17 cellular contexts compared by ENCODE assay signal in the genomic region with DNA sequence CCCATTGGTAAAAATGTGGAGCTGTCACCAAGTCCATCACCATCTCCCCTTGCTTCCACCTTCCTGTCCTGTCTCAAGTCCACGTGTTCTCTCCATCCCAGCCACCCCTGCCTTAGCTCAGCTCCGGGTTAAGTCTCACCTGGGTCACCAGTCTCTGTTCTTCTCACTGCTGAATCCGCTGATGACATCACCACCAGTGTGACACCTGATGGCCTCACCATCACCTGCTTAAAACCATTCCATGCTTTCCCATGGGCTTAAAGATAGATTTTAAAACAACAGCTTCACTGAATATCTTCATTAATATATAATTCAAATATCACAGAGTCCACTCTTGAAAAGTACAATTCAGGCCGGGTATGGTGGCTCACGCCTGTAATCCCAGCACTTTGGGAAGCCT. TPM values are rescaled to one million over a fixed set of nuclear protein-coding genes. Genes with fewer than 3 reads are reported as not detected.
DNase-seq lines count a peak whose midpoint lies in the region; ATAC-seq, FAIRE-seq and TF ChIP-seq lines count a peak whose summit lies in the region.
"Had no signal": no experiment of that assay in that cellular context is flagged by ENCODE, and none has a peak within 500 bp of the region (broad histone marks: within the 10 kb centered on the region; RNA-seq: fewer than 3 reads in every experiment).

No MANE protein-coding gene starts in this region.

- H2BK12ac ChIP-seq in neuronal stem cell (ENCODE audit: low read length) = no peak overlapping the region

- no peak overlapping the region for H3K14ac ChIP-seq in neuronal stem cell (ENCODE audit: low read length)

- H3K27ac ChIP-seq in HEK293 (ENCODE audit: extremely low read depth, low read depth, low read length) (no peak overlapping the region), K562 (ENCODE audit: extremely low read depth, low read depth, low read length) (no peak overlapping the region), neuronal stem cell (replicated peaks; ENCODE audit: low read length) (no peak overlapping the region)
- H3K27ac ChIP-seq: HL-60, KMS-11, PC-9 had no signal

- no peak for FAIRE-seq in K562 (lab: Jason Lieb, UNC)

- no peaks in the 10 kb centered on the region for H3K9me1 ChIP-seq in K562 (ENCODE audit: control insufficient read depth, insufficient read depth, low read length)

- H3K4ac ChIP-seq in neuronal stem cell (ENCODE audit: low read length) = no peak overlapping the region

- H3K79me1 ChIP-seq in neuronal stem cell (ENCODE audit: low read depth, low read length) = no peaks in the 10 kb centered on the region

- no peak overlapping the region for H4K91ac ChIP-seq in neuronal stem cell (ENCODE audit: low read depth, low read length, poor library complexity)

- H2AK5ac ChIP-seq in neuronal stem cell (ENCODE audit: low read depth, low read length) = no peak overlapping the region

- H3K4me3 Mint-ChIP-seq in activated naive CD4-positive, alpha-beta T cell treated with anti-CD3 and anti-CD28 coated beads, Interleukin-2, amount 50 U/mL, for 24 hours = no peak overlapping the region
- no peak overlapping the region for H3K4me3 Mint-ChIP-seq in HFFc6
- no peak overlapping the region for H3K4me3 Mint-ChIP-seq in effector memory CD8-positive, alpha-beta T cell
- H3K4me3 Mint-ChIP-seq: H9 had no signal

- POLR2A ChIA-PET in HEK293 (lab: Yijun Ruan, JAX) (no interaction called here), K562 (lab: Yijun Ruan, JAX) (interaction anchor here (0.5 to 0.6 kb wide), 2 partner anchors 15 to 60 kb away, joined by 3 read pairs; no protein-coding TSS in a partner anchor)

- no peak for TF ChIP-seq RAD21 in K562 (CRISPR knock-in tag; conservative IDR thresholded peaks at IDR 0.05 in 1 of 2, IDR thresholded peaks at IDR 0.05 in 1 of 2)

- H3K4me1 Mint-ChIP-seq in activated naive CD4-positive, alpha-beta T cell treated with anti-CD3 and anti-CD28 coated beads, Interleukin-2, amount 50 U/mL, for 24 hours = peaks cover 88% of the 10 kb centered on the region
- H3K4me1 Mint-ChIP-seq in HFFc6 (ENCODE audit: low read depth) = peaks cover 17% of the 10 kb centered on the region
- peaks cover 17 to 25% of the 10 kb centered on the region in 2 donors for H3K4me1 Mint-ChIP-seq in effector memory CD8-positive, alpha-beta T cell (ENCODE audit: low read depth in 2 of 2)

- no peak overlapping the region for H2BK120ac ChIP-seq in neuronal stem cell (ENCODE audit: low read depth, low read length)

- BruUV-seq in K562 (replicated peaks; lab: Mats Ljungman, UMichigan) = no TSS peak

- H3K4me2 ChIP-seq in K562 (ENCODE audit: insufficient read depth, low read length) (no peak overlapping the region), neuronal stem cell (ENCODE audit: insufficient read depth, low read length, poor library complexity, severe bottlenecking) (no peak overlapping the region)
- H3K4me2 ChIP-seq: KMS-11, PC-9 had no signal

- H3K23ac ChIP-seq in neuronal stem cell (ENCODE audit: low read depth, low read length, poor library complexity) = no peak overlapping the region

- no peak overlapping the region for H2BK15ac ChIP-seq in neuronal stem cell (ENCODE audit: low read length)

- TF ChIP-seq EP300 in K562 (IDR thresholded peaks at IDR 0.05; ENCODE audit: low read length) = no peak

- intact Hi-C loops in K562 (cut with micrococcal nuclease) = no loop called here

- H4K20me1 ChIP-seq in K562 (replicated peaks; ENCODE audit: control insufficient read depth, insufficient read depth, low read length) = no peaks in the 10 kb centered on the region

- no peak for DNase-seq in activated naive CD4-positive, alpha-beta T cell (lab: John Stamatoyannopoulos, UW)
- DNase-seq in K562 (ENCODE audit: extremely low read depth in 1 of 4, low spot score in 3 of 4) (no peak), neuronal stem cell (ENCODE audit: low spot score) (no peak), HFFc6 (no peak)
- DNase-seq in effector memory CD8-positive, alpha-beta T cell = no peak
- DNase-seq: BE2C, DMS 273 treated with DMSO at 0.1 percent for 48 hours, H9, NCI-H1092 treated with DMSO at 0.1 percent for 48 hours, NCI-H1694 treated with DMSO at 0.1 percent for 48 hours, NCI-H69, PC-9 had no signal

- CTCF ChIA-PET in HEK293 (lab: Yijun Ruan, JAX) (no interaction called here), K562 (lab: Yijun Ruan, JAX; ENCODE audit: low intra/inter-chr PET ratio) (no interaction called here)

- in situ Hi-C loops in K562 (cut with MboI) = no loop called here

- ATAC-seq in K562 (no peak), GM18505 (IDR thresholded peaks at IDR 0.05; ENCODE audit: unreplicated experiment) (no peak)
- no peak for ATAC-seq in effector memory CD8-positive, alpha-beta T cell (replicated peaks)

- H3K27ac Mint-ChIP-seq in activated naive CD4-positive, alpha-beta T cell treated with anti-CD3 and anti-CD28 coated beads, Interleukin-2, amount 50 U/mL, for 24 hours = peak overlapping the region; percentile 2
- no peak overlapping the region for H3K27ac Mint-ChIP-seq in HFFc6
- no peak overlapping the region for H3K27ac Mint-ChIP-seq in effector memory CD8-positive, alpha-beta T cell
- H3K27ac Mint-ChIP-seq: H9 had no signal

- H3K36me3 Mint-ChIP-seq in activated naive CD4-positive, alpha-beta T cell treated with anti-CD3 and anti-CD28 coated beads, Interleukin-2, amount 50 U/mL, for 24 hours = peaks cover 13% of the 10 kb centered on the region
- H3K36me3 Mint-ChIP-seq in HFFc6 (ENCODE audit: low read depth) = no peaks in the 10 kb centered on the region
- no peaks in the 10 kb centered on the region for H3K36me3 Mint-ChIP-seq in effector memory CD8-positive, alpha-beta T cell (ENCODE audit: insufficient read depth)

- H3K36me3 ChIP-seq in HEK293 (ENCODE audit: control insufficient read depth in 2 of 2, insufficient read depth in 1 of 2, low read length in 2 of 2) (no peaks in the 10 kb centered on the region), K562 (ENCODE audit: control insufficient read depth, insufficient read depth, low read length) (no peaks in the 10 kb centered on the region), neuronal stem cell (replicated peaks in 1 of 2; ENCODE audit: control insufficient read depth in 2 of 2, insufficient read depth in 2 of 2, low read length in 2 of 2) (no peaks in the 10 kb centered on the region)
- H3K36me3 ChIP-seq: BE2C had no signal

- 3% methylated on average over 5 of the region's 5 CpGs for WGBS in K562 (ENCODE audit: insufficient coverage, low coverage, missing lambda C conversion rate)
- no CpG with 5 or more reads among the region's 5 CpGs for WGBS in neuronal stem cell (ENCODE audit: extremely low coverage in 2 of 2, insufficient read length in 2 of 2, insufficient replicate concordance in 1 of 2), 2 donors

- H3K4me3 ChIP-seq in HEK293 (ENCODE audit: low read depth, low read length) (no peak overlapping the region), K562 (no peak overlapping the region), neuronal stem cell (ENCODE audit: low read length in 2 of 2) (no peak overlapping the region)
- H3K4me3 ChIP-seq: PC-9 had no signal

- H3K9me3 Mint-ChIP-seq in activated naive CD4-positive, alpha-beta T cell treated with anti-CD3 and anti-CD28 coated beads, Interleukin-2, amount 50 U/mL, for 24 hours = peaks cover 6% of the 10 kb centered on the region
- peaks cover 8% of the 10 kb centered on the region; the same call in 1 of the 2 replicates for H3K9me3 Mint-ChIP-seq in HFFc6
- peaks cover 0 to 6% of the 10 kb centered on the region in 2 donors for H3K9me3 Mint-ChIP-seq in effector memory CD8-positive, alpha-beta T cell

- H3K79me2 ChIP-seq in K562 (ENCODE audit: control insufficient read depth, insufficient read depth, low read length) = no peaks in the 10 kb centered on the region

- TF ChIP-seq CTCF in HEK293 (tag by site-specific recombination; IDR thresholded peaks at IDR 0.05) = no peak
- TF ChIP-seq CTCF in K562 (IDR thresholded peaks at IDR 0.05 in 2 of 3, conservative IDR thresholded peaks at IDR 0.05 in 1 of 3; ENCODE audit: insufficient read depth in 2 of 3, low read depth in 1 of 3, low read length in 3 of 3) = no peak
- no peak for TF ChIP-seq CTCF in HFFc6 (IDR thresholded peaks at IDR 0.05)

- no peak overlapping the region for H4K8ac ChIP-seq in neuronal stem cell (ENCODE audit: low read depth, low read length)

- H3K27me3 ChIP-seq in K562 (ENCODE audit: control insufficient read depth in 2 of 2, insufficient read depth in 2 of 2, low read length in 2 of 2) = peaks cover 0 to 24% of the 10 kb centered on the region in 2 experiments; a peak in 3 of 5 replicates
- H3K27me3 ChIP-seq in neuronal stem cell (ENCODE audit: control insufficient read depth in 3 of 3, insufficient read depth in 3 of 3, low read depth in 1 of 3, low read length in 3 of 3) = peaks cover 0 to 17% (median 0%) of the 10 kb centered on the region in 3 experiments
- H3K27me3 ChIP-seq: BE2C had no signal

- no peak overlapping the region for H2BK5ac ChIP-seq in neuronal stem cell (ENCODE audit: low read length)

- TF ChIP-seq POLR2A in K562 (conservative IDR thresholded peaks at IDR 0.05) (no peak), GM18505 (IDR thresholded peaks at IDR 0.05; ENCODE audit: borderline replicate concordance, extremely low read depth, insufficient read depth, insufficient read length) (no peak)

- H2AFZ ChIP-seq in K562 (ENCODE audit: low read depth, low read length) = no peak overlapping the region
- no peak overlapping the region for H2AFZ ChIP-seq in neuronal stem cell (ENCODE audit: low read length)
- H2AFZ ChIP-seq: PC-9 had no signal

- H3K9me3 ChIP-seq in HEK293 (ENCODE audit: control insufficient read depth, insufficient read depth, low read depth, low read length) (no peaks in the 10 kb centered on the region), K562 (replicated peaks; ENCODE audit: control insufficient read depth, insufficient read depth, low read depth, low read length) (no peaks in the 10 kb centered on the region), neuronal stem cell (replicated peaks in 1 of 2; ENCODE audit: control insufficient read depth in 2 of 2, insufficient read depth in 1 of 2, low read depth in 1 of 2, low read length in 2 of 2) (peaks cover 0 to 2% of the 10 kb centered on the region in 2 donors)
- H3K9me3 ChIP-seq: BE2C had no signal

- H3K27me3 Mint-ChIP-seq in activated naive CD4-positive, alpha-beta T cell treated with anti-CD3 and anti-CD28 coated beads, Interleukin-2, amount 50 U/mL, for 24 hours = no peaks in the 10 kb centered on the region
- H3K27me3 Mint-ChIP-seq in HFFc6 (ENCODE audit: insufficient read depth) = peaks cover 15% of the 10 kb centered on the region
- no peaks in the 10 kb centered on the region for H3K27me3 Mint-ChIP-seq in effector memory CD8-positive, alpha-beta T cell

- H3K4me1 ChIP-seq in HEK293 (ENCODE audit: control insufficient read depth, insufficient read depth, low read length) (no peaks in the 10 kb centered on the region), K562 (replicated peaks in 1 of 2; ENCODE audit: control insufficient read depth in 2 of 2, insufficient read depth in 2 of 2, low read length in 2 of 2) (no peaks in the 10 kb centered on the region), neuronal stem cell (ENCODE audit: control insufficient read depth in 2 of 2, insufficient read depth in 1 of 2, low read depth in 1 of 2, low read length in 2 of 2) (peaks cover 0 to 4% of the 10 kb centered on the region in 2 donors)
- H3K4me1 ChIP-seq: BE2C had no signal

- peak overlapping the region; percentile 15 for H3K18ac ChIP-seq in neuronal stem cell (ENCODE audit: low read length)

- no peak overlapping the region for H3K9ac ChIP-seq in K562 (ENCODE audit: insufficient read depth in 1 of 2, low read depth in 2 of 2, low read length in 2 of 2)
- H3K9ac ChIP-seq in neuronal stem cell (ENCODE audit: low read depth, low read length, poor library complexity) = no peak overlapping the region
- H3K9ac ChIP-seq: KMS-11 had no signal

RNA-seq across cellular contexts. Expression of a gene that starts 42.1 kb away (rescaled TPM):
- total RNA-seq in K562 (2011; cell fraction: chromatin; rRNA removed; ENCODE audit: low replicate concordance) = 0.67 and 1.6 TPM in 2 replicates
- 0.92 and 1.5 TPM in 2 replicates for total RNA-seq in K562 (2011; cell fraction: nucleolus; rRNA removed)
- 1.5 TPM in 1 of 2 replicates, not detected in the other for total RNA-seq in K562 (2011; cell fraction: nucleoplasm; rRNA removed)
- total RNA-seq in K562 (2014; rRNA removed) (9.2 and 10.4 TPM in 2 replicates), K562 (2014; rRNA removed; fragmentation: Illumina TruSeq; extraction: Trizol) (5.0 and 5.8 TPM in 2 replicates), K562 (2015; rRNA removed; fragmentation: Illumina TruSeq; extraction: Trizol) (1.8 and 2.6 TPM in 2 replicates), K562 (2021) (6.1 and 7.3 TPM in 2 replicates)
- polyA plus RNA-seq in K562 (2011; rRNA removed) (6.7 and 7.2 TPM in 2 replicates), K562 (2014; fragmentation: Illumina TruSeq; extraction: Trizol) (3.8 and 5.4 TPM in 2 replicates), K562 (2014; fragmentation: Nextera tagmentation; extraction: Ambion mirVana) (1 to 10 TPM in 1 of 2 experiments, under 1 TPM in 1; 0.51 to 1.6 TPM), K562 (2014; rRNA removed) (7.2 and 10.3 TPM in 2 replicates)
- polyA plus RNA-seq in K562 (2011; cell fraction: cytosol; rRNA removed) = 5.3 and 8.7 TPM in 2 replicates
- 2.8 and 4.8 TPM in 2 replicates for polyA plus RNA-seq in K562 (2011; cell fraction: nucleus; rRNA removed)
- polyA plus RNA-seq in K562 (2012) = 1.7 and 2.8 TPM in 2 replicates
- 1.3 and 1.9 TPM in 2 replicates for polyA minus RNA-seq in K562 (2011; rRNA and poly(A)+ RNA removed)
- polyA minus RNA-seq in K562 (2011; cell fraction: cytosol; rRNA and poly(A)+ RNA removed) = 2.1 and 2.9 TPM in 2 replicates
- polyA minus RNA-seq in K562 (2011; cell fraction: nucleus; rRNA and poly(A)+ RNA removed) = 0.81 and 1.4 TPM in 2 replicates
- polyA plus RNA-seq in neuronal stem cell (2013, experiment 1 of 2) = 0.20 TPM
- polyA plus RNA-seq in neuronal stem cell (2013, experiment 2 of 2) = 0.21 TPM
- under 1 TPM in 1 of 6 experiments, not detected in 5; 0.43 TPM for total RNA-seq in HFFc6 (2021; fragmentation: NEBNext Ultra II Directional; extraction: Animal tissue kit (Norgen Biotek cat#: 25700))
- total RNA-seq: H9 had no signal
